14 cellular contexts compared by ENCODE assay signal in the genomic region with DNA sequence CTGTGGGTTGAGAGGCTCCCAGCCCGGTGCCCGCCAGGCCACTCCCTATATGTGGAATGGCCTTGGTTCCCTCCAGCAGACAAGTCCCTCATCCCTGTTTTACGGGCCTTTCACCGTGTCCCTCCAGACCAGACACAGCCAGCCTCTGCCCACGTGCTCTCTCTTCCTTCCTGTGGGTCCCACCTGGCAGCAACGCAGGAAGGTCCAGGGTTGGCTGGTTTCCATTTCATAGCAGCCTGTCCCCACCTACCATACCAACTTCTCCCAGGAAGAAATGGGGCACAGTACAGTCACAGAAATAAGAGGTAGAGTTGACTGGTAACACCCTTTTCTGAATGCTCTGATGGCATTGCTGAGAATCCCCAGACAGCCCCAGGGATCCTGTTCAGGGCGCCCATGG. TPM values are rescaled to one million over a fixed set of nuclear protein-coding genes. Genes with fewer than 3 reads are reported as not detected.
DNase-seq lines count a peak whose midpoint lies in the region; ATAC-seq and TF ChIP-seq lines count a peak whose summit lies in the region.
"Had no signal": no experiment of that assay in that cellular context is flagged by ENCODE, and none has a peak within 500 bp of the region (broad histone marks: within the 10 kb centered on the region; RNA-seq: fewer than 3 reads in every experiment).

No MANE protein-coding gene starts in this region.

- H3K9me3 ChIP-seq in mammary epithelial cell (replicated peaks; ENCODE audit: insufficient read depth, low read length), result no peaks in the 10 kb centered on the region
- no peaks in the 10 kb centered on the region for H3K9me3 ChIP-seq in SJSA1 (replicated peaks)
- H3K9me3 ChIP-seq in uterus, result no peaks in the 10 kb centered on the region
- H3K9me3 ChIP-seq: esophagus muscularis mucosa, right atrium auricular region had no signal

- peaks cover 18% of the 10 kb centered on the region for H3K79me2 ChIP-seq in mammary epithelial cell (ENCODE audit: insufficient read depth, low read length)

- H3K4me1 ChIP-seq in mammary epithelial cell (ENCODE audit: insufficient read depth, low read length), result peaks cover 40% of the 10 kb centered on the region
- peaks cover 53% of the 10 kb centered on the region for H3K4me1 ChIP-seq in SJSA1 (replicated peaks)
- H3K4me1 ChIP-seq in uterus, result no peaks in the 10 kb centered on the region

- H3K4me3 Mint-ChIP-seq in MCF 10A (ENCODE audit: unreplicated experiment), result no peak overlapping the region
- no peak overlapping the region for H3K4me3 Mint-ChIP-seq in glutamatergic neuron (ENCODE audit: unreplicated experiment)
- H3K4me3 Mint-ChIP-seq in stimulated activated effector memory CD8-positive, alpha-beta T cell treated with anti-CD3 and anti-CD28 coated beads, Interleukin-12 subunit alpha, Interleukin-12 subunit beta, amount 100 ng/mL, for 72 hours, result no peak overlapping the region

- dilution Hi-C loops in mammary epithelial cell (cut with HindIII; ENCODE audit: low sequenced_read_pairs), result loop anchor here (5.0 kb wide), 1 partner anchor 51 kb away; no protein-coding TSS in a partner anchor

- H3K36me3 Mint-ChIP-seq in MCF 10A (ENCODE audit: insufficient read depth, unreplicated experiment) (peaks cover 59% of the 10 kb centered on the region), glutamatergic neuron (ENCODE audit: unreplicated experiment) (peaks cover 9% of the 10 kb centered on the region)
- H3K36me3 Mint-ChIP-seq in stimulated activated effector memory CD8-positive, alpha-beta T cell treated with anti-CD3 and anti-CD28 coated beads, Interleukin-12 subunit alpha, Interleukin-12 subunit beta, amount 100 ng/mL, for 72 hours, result peaks cover 82% of the 10 kb centered on the region

- intact Hi-C loops in MCF 10A (cut with micrococcal nuclease), result no loop called here
- intact Hi-C loops in mammary epithelial cell (cut with micrococcal nuclease), result loop anchor here (5.0 kb wide), 1 partner anchor 129 kb away; a partner anchor contains a TSS
- intact Hi-C loops in uterus (cut with DNase I; ENCODE audit: low total_unique reads), result no loop called here

- CTCF ChIA-PET in MCF 10A (lab: Yijun Ruan, JAX), result interaction anchor here (0.6 kb wide), 1 partner anchor 172 kb away, joined by 3 read pairs; no protein-coding TSS in a partner anchor
- CTCF ChIA-PET in mammary epithelial cell (lab: Charles Lee; ENCODE audit: low non-redundant PET), result interaction anchor here (0.7 kb wide), 1 partner anchor 22 kb away, joined by 3 read pairs; no protein-coding TSS in a partner anchor

- peaks cover 52% of the 10 kb centered on the region for H3K36me3 ChIP-seq in mammary epithelial cell (ENCODE audit: insufficient read depth, low read length)
- peaks cover 97% of the 10 kb centered on the region for H3K36me3 ChIP-seq in SJSA1
- H3K36me3 ChIP-seq in uterus, result no peaks in the 10 kb centered on the region

- WGBS in mammary epithelial cell (ENCODE audit: low coverage, missing lambda C conversion rate), result 47% methylated on average over 3 of the region's 7 CpGs

- no peak overlapping the region for H3K4me2 ChIP-seq in mammary epithelial cell (ENCODE audit: insufficient read depth, low read depth, low read length)

- BruUV-seq in MCF 10A (replicated peaks; lab: Mats Ljungman, UMichigan) (no TSS peak), mammary epithelial cell (replicated peaks; lab: Mats Ljungman, UMichigan) (no TSS peak)

- no peak overlapping the region for H3K4me3 ChIP-seq in mammary epithelial cell (replicated peaks in 1 of 3; ENCODE audit: insufficient read depth in 1 of 3, low read depth in 2 of 3, low read length in 3 of 3)
- H3K4me3 ChIP-seq in SJSA1, result no peak overlapping the region
- no peak overlapping the region for H3K4me3 ChIP-seq in uterus
- H3K4me3 ChIP-seq: esophagus muscularis mucosa, right atrium auricular region, SK-N-MC had no signal

- H2AFZ ChIP-seq in mammary epithelial cell (ENCODE audit: low read depth, low read length), result no peak overlapping the region

- H3K4me1 Mint-ChIP-seq in MCF 10A (ENCODE audit: insufficient read depth, unreplicated experiment) (no peaks in the 10 kb centered on the region), glutamatergic neuron (ENCODE audit: low read depth, unreplicated experiment) (peaks cover 21% of the 10 kb centered on the region)
- H3K4me1 Mint-ChIP-seq in stimulated activated effector memory CD8-positive, alpha-beta T cell treated with anti-CD3 and anti-CD28 coated beads, Interleukin-12 subunit alpha, Interleukin-12 subunit beta, amount 100 ng/mL, for 72 hours, result peaks cover 66% of the 10 kb centered on the region

- no peaks in the 10 kb centered on the region for H3K27me3 Mint-ChIP-seq in MCF 10A (ENCODE audit: insufficient read depth, unreplicated experiment)
- peaks cover 18% of the 10 kb centered on the region for H3K27me3 Mint-ChIP-seq in glutamatergic neuron (ENCODE audit: unreplicated experiment)

- H3K27ac Mint-ChIP-seq in MCF 10A (ENCODE audit: low read depth, unreplicated experiment) (peak overlapping the region; percentile 67), glutamatergic neuron (ENCODE audit: unreplicated experiment) (peak overlapping the region; percentile 87)
- peak overlapping the region; percentile 78 for H3K27ac Mint-ChIP-seq in stimulated activated effector memory CD8-positive, alpha-beta T cell treated with anti-CD3 and anti-CD28 coated beads, Interleukin-12 subunit alpha, Interleukin-12 subunit beta, amount 100 ng/mL, for 72 hours

- ATAC-seq in stimulated activated effector memory CD8-positive, alpha-beta T cell treated with anti-CD3 and anti-CD28 coated beads, Interleukin-12 subunit alpha, Interleukin-12 subunit beta, amount 100 ng/mL, for 72 hours, result no peak
- ATAC-seq in HG03039 (IDR thresholded peaks at IDR 0.05; ENCODE audit: unreplicated experiment), result no peak

- TF ChIP-seq CTCF in MCF 10A (IDR thresholded peaks at IDR 0.05; ENCODE audit: unreplicated experiment), result no peak
- TF ChIP-seq CTCF in mammary epithelial cell (conservative IDR thresholded peaks at IDR 0.05 in 1 of 2, IDR thresholded peaks at IDR 0.05 in 1 of 2; ENCODE audit: extremely low read depth in 1 of 2, insufficient read depth in 1 of 2, low read depth in 1 of 2, low read length in 2 of 2), result no peak
- TF ChIP-seq CTCF in glutamatergic neuron (IDR thresholded peaks at IDR 0.05; ENCODE audit: partially characterized antibody, unreplicated experiment), result no peak
- no peak for TF ChIP-seq CTCF in uterus (IDR thresholded peaks at IDR 0.05)

- in situ Hi-C loops in mammary epithelial cell (cut with MboI; ENCODE audit: low sequenced_read_pairs in 2 of 2), result no loop called here

- no peak for TF ChIP-seq POLR2A in uterus (IDR thresholded peaks at IDR 0.05)

- POLR2A ChIA-PET in MCF 10A (lab: Yijun Ruan, JAX), result no interaction called here

- DNase-seq in MCF 10A (ENCODE audit: unreplicated experiment) (no peak), mammary epithelial cell (no peak), SJSA1 (ENCODE audit: low read depth in 1 of 2, low spot score in 2 of 2) (no peak), glutamatergic neuron (no peak), NCI-H1105 treated with DMSO at 0.1 percent for 48 hours (lab: John Stamatoyannopoulos, UW) (no peak), uterus (no peak)
- no peak for DNase-seq in stimulated activated effector memory CD8-positive, alpha-beta T cell treated with anti-CD3 and anti-CD28 coated beads, Interleukin-12 subunit alpha, Interleukin-12 subunit beta, amount 100 ng/mL, for 72 hours (ENCODE audit: low spot score in 2 of 2)
- DNase-seq: NCI-H1417 treated with DMSO at 0.1 percent for 48 hours, OCI-M1, substantia nigra had no signal

- no peaks in the 10 kb centered on the region for H3K27me3 ChIP-seq in mammary epithelial cell (ENCODE audit: insufficient read depth, low read length)
- no peaks in the 10 kb centered on the region for H3K27me3 ChIP-seq in SJSA1 (replicated peaks)
- H3K27me3 ChIP-seq in uterus, result no peaks in the 10 kb centered on the region
- H3K27me3 ChIP-seq: esophagus muscularis mucosa, right atrium auricular region had no signal

- no peak overlapping the region for H3K9ac ChIP-seq in mammary epithelial cell (ENCODE audit: insufficient read depth, low read length)

- H4K20me1 ChIP-seq in mammary epithelial cell (ENCODE audit: insufficient read depth, low read length), result no peaks in the 10 kb centered on the region

- H3K27ac ChIP-seq in mammary epithelial cell (ENCODE audit: insufficient read depth, low read depth, low read length), result no peak overlapping the region
- H3K27ac ChIP-seq in SJSA1, result peak overlapping the region; percentile 53; the same call in 1 of the 2 replicates
- no peak overlapping the region for H3K27ac ChIP-seq in uterus
- H3K27ac ChIP-seq: SK-N-MC had no signal

- H3K9me3 Mint-ChIP-seq in MCF 10A (ENCODE audit: unreplicated experiment) (no peaks in the 10 kb centered on the region), glutamatergic neuron (ENCODE audit: unreplicated experiment) (peaks cover 29% of the 10 kb centered on the region)
- H3K9me3 Mint-ChIP-seq in stimulated activated effector memory CD8-positive, alpha-beta T cell treated with anti-CD3 and anti-CD28 coated beads, Interleukin-12 subunit alpha, Interleukin-12 subunit beta, amount 100 ng/mL, for 72 hours, result no peaks in the 10 kb centered on the region

RNA-seq across cellular contexts. Expression of a gene that starts 34.9 kb away (rescaled TPM):
- 5.5 and 9.2 TPM in 2 replicates for total RNA-seq in MCF 10A (2022)
- 1 to 10 TPM; 1.8 to 4.3 TPM for total RNA-seq in mammary epithelial cell
- 1.7 TPM for polyA plus RNA-seq in mammary epithelial cell
- polyA minus RNA-seq in mammary epithelial cell, result not detected
- 1.0 and 1.1 TPM in 2 replicates for total RNA-seq in SJSA1 (2014; rRNA removed; shearing (Covaris generic))
- total RNA-seq in glutamatergic neuron (ENCODE audit: unreplicated experiment), result 1.1 TPM
- total RNA-seq in uterus, result 1 to 10 TPM in 3 of 4 donors, under 1 TPM in 1; 0.77 to 8.1 (median 5.0) TPM
